In the genomic region with DNA sequence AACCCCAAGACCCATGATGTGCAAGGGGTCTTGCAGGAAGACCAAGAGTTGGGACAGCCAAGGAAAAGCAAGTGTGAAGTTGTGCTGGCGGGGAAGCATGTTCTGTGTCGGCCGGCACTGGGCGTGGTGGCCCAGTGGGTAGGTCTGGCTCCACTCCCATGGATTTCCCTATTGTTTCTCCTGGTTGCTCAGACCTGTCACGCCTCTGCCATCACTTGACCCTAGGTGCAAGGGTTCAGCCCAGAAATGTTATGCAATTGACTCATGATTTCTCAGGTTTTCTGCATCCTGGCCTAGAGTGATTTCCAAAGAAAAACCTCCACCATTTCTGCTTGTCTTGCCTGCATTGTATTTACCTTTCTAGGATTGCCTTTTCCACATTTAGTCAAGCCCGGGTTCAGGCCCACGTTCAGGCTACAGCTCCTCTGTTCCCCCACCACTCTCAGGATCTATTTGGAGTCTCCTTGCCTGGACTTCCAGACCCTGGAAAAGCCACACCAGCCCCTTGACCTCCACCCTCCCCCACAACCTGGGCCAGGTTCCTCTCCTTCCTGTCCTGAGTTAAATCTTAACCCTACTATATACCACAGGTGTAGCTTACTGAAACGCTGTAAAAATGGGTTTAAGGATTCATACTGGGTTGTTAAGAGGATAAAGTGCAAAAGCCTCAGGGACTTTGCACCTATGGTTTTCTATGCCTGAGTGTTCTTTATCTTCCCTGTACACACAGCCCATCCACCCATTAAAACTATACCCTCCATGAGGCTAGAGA, we compare ENCODE assay signal across 1 cellular context.
TF ChIP-seq lines count a peak whose summit lies in the region.

No MANE protein-coding gene starts in this region.

TF ChIP-seq in Ishikawa, 13 proteins besides CTCF, POLR2A, EP300 and RAD21:
- TF ChIP-seq, protein P1, sequence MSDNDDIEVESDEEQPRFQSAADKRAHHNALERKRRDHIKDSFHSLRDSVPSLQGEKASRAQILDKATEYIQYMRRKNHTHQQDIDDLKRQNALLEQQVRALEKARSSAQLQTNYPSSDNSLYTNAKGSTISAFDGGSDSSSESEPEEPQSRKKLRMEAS (IDR thresholded peaks at IDR 0.05) = peak; percentile 33; the same call in 1 of the 2 replicates
- 0 out of 2 replicates have a peak, but pooled peaks have one; percentile 52 for TF ChIP-seq CEBPB (IDR thresholded peaks at IDR 0.05)
- TF ChIP-seq YY1 (IDR thresholded peaks at IDR 0.05; ENCODE audit: low read depth) = no peak
- TF ChIP-seq TCF12 (IDR thresholded peaks at IDR 0.05; ENCODE audit: low read depth) = no peak
